Comparison of ENCODE assay signal across 8 cellular contexts in genomic region chr19:45177817-45178261, GRCh38. TPM values are rescaled to one million over a fixed set of nuclear protein-coding genes. Genes with fewer than 3 reads are reported as not detected.
DNase-seq lines count a peak whose midpoint lies in the region; ATAC-seq and TF ChIP-seq lines count a peak whose summit lies in the region.

Gene TRAPPC6A, minus strand, starts transcription at chr19:45178237. Its CDS starts 19 bp downstream, at chr19:45178218.

- H3K9me3 ChIP-seq in ascending aorta (no peaks in the 10 kb centered on the region), iPS-18c (ENCODE audit: control insufficient read depth, insufficient read depth, low read length) (peaks cover 2% of the 10 kb centered on the region)

- H3K36me3 Mint-ChIP-seq in stimulated activated memory B cell treated with anti-CD40 and anti-IgM and Interleukin-4, amounts not matched to agents 10 μg/mL and 1 μg/mL and 100 μg/mL, for 72 hours = peaks cover 21% of the 10 kb centered on the region

- H3K27me3 ChIP-seq in ascending aorta = no peaks in the 10 kb centered on the region

- ATAC-seq in GM21367 (IDR thresholded peaks at IDR 0.05; ENCODE audit: unreplicated experiment) = peak; percentile 3
- ATAC-seq in stimulated activated memory B cell treated with anti-CD40 and anti-IgM and Interleukin-4, amounts not matched to agents 10 μg/mL and 1 μg/mL and 100 μg/mL, for 72 hours = peak; percentile 1
- no peak for ATAC-seq in GM18520 (IDR thresholded peaks at IDR 0.05; ENCODE audit: unreplicated experiment)

- peaks cover 3 to 24% of the 10 kb centered on the region in 2 donors for H3K4me1 ChIP-seq in ascending aorta

- DNase-seq in CD1c-positive myeloid dendritic cell (ENCODE audit: extremely low spot score) (peak; percentile 90), MV-4-11 (lab: John Stamatoyannopoulos, UW) (peak; percentile 87), ascending aorta (ENCODE audit: low spot score in 2 of 2) (no peak)
- no peak for DNase-seq in effector CD4-positive, alpha-beta T cell

- peak within 1 kb of the TSS; percentile 84 to 91 for H3K4me3 ChIP-seq in ascending aorta
- peak within 1 kb of the TSS; percentile 96 for H3K4me3 ChIP-seq in iPS-18c (ENCODE audit: insufficient read depth, low read depth, low read length)

- no peak for TF ChIP-seq CTCF in ascending aorta (IDR thresholded peaks at IDR 0.05)

- peak within 1 kb of the TSS; percentile 75 for H3K27ac Mint-ChIP-seq in stimulated activated memory B cell treated with anti-CD40 and anti-IgM and Interleukin-4, amounts not matched to agents 10 μg/mL and 1 μg/mL and 100 μg/mL, for 72 hours

- H3K27me3 Mint-ChIP-seq in stimulated activated memory B cell treated with anti-CD40 and anti-IgM and Interleukin-4, amounts not matched to agents 10 μg/mL and 1 μg/mL and 100 μg/mL, for 72 hours = no peaks in the 10 kb centered on the region

- peaks cover 43% of the 10 kb centered on the region for H3K4me1 Mint-ChIP-seq in stimulated activated memory B cell treated with anti-CD40 and anti-IgM and Interleukin-4, amounts not matched to agents 10 μg/mL and 1 μg/mL and 100 μg/mL, for 72 hours

- H3K4me3 Mint-ChIP-seq in stimulated activated memory B cell treated with anti-CD40 and anti-IgM and Interleukin-4, amounts not matched to agents 10 μg/mL and 1 μg/mL and 100 μg/mL, for 72 hours = peak within 1 kb of the TSS; percentile 78

- H3K27ac ChIP-seq in ascending aorta = peak within 1 kb of the TSS; percentile 96 to 99

- H3K9me3 Mint-ChIP-seq in stimulated activated memory B cell treated with anti-CD40 and anti-IgM and Interleukin-4, amounts not matched to agents 10 μg/mL and 1 μg/mL and 100 μg/mL, for 72 hours = no peaks in the 10 kb centered on the region

- peaks cover 3 to 16% of the 10 kb centered on the region in 2 donors for H3K36me3 ChIP-seq in ascending aorta

- intact Hi-C loops in ascending aorta (cut with DNase I) = loop anchor here (1.0 to 5.0 kb wide), 7 partner anchors 73 to 331 kb away; partner anchors contain the start of genes CLPTM1, ERCC2, MARK4 and NECTIN2

RNA-seq across cellular contexts. Expression of gene TRAPPC6A, which starts in this region (rescaled TPM):
- total RNA-seq in ascending aorta = 18.3 TPM

Comparison
In these comparisons a context has a peak if more than half of its experiments do, and no peak if none do; other contexts are left out.
1. DNase-seq: peak in CD1c-positive myeloid dendritic cell (single experiment) and MV-4-11 (single experiment); none in ascending aorta (0 of 2) and effector CD4-positive, alpha-beta T cell (single experiment).